Comparison of ENCODE assay signal across 27 cellular contexts in genomic region chr10:101137271-101137670, GRCh38. TPM values are rescaled to one million over a fixed set of nuclear protein-coding genes. Genes with fewer than 3 reads are reported as not detected.
"Had no signal": no experiment of that assay in that cellular context is flagged by ENCODE, and none has a peak within 500 bp of the region (broad histone marks: within the 10 kb centered on the region; RNA-seq: fewer than 3 reads in every experiment).

No MANE protein-coding gene starts in this region.

- DNase-seq: activated CD4-positive, alpha-beta T cell treated with anti-CD3 and anti-CD28 coated beads for 4 hours; activated CD8-positive, alpha-beta memory T cell treated with anti-CD3 and anti-CD28 coated beads, Interleukin-2, amount 50 U/mL, for 4 hours; activated CD8-positive, alpha-beta T cell treated with anti-CD3 and anti-CD28 coated beads for 36 hours; activated gamma-delta T cell treated with Interleukin-2 at 50 U/mL for 16 hours; activated naive CD4-positive, alpha-beta T cell treated with anti-CD3 and anti-CD28 coated beads, Interleukin-2, amount 50 U/mL, for 16 hours; activated naive CD8-positive, alpha-beta T cell treated with anti-CD3 and anti-CD28 coated beads, Interleukin-2, amount 10 ng/mL, durations not matched to agents 7 days and 5 days; activated T-cell treated with anti-CD3 and anti-CD28 coated beads, Interleukin-2, amount 50 U/mL, for 72 hours; adrenal gland; anterior cingulate cortex; central memory CD4-positive, alpha-beta T cell; MG63; MV-4-11; NCI-H1092 treated with DMSO at 0.1 percent for 48 hours; NCI-H1417 treated with DMSO at 0.1 percent for 48 hours; NCI-H1694; NCI-H2029; NCI-H510A treated with DMSO at 0.1 percent for 48 hours; NCI-H69; NK-92 treated with Interleukin-12 subunit alpha and Interleukin-12 subunit beta, amount 100 ng/mL, for 24 hours; RPMI8226; T-cell had no signal

- H3K36me3 ChIP-seq: adrenal gland, MG63 had no signal

- ATAC-seq: activated CD4-positive, CD25-positive, alpha-beta regulatory T cell treated with anti-CD3 and anti-CD28 coated beads, Interleukin-2, amount 50 U/mL, for 24 hours; activated CD8-positive, alpha-beta T cell treated with anti-CD3 and anti-CD28 coated beads for 36 hours; activated T-cell treated with anti-CD3 and anti-CD28 coated beads, Interleukin-2, amount 50 U/mL, for 72 hours; Panc1; Right ventricle myocardium inferior; T-cell had no signal

- H3K27ac ChIP-seq: adrenal gland, SK-N-MC had no signal

- H3K4me3 ChIP-seq: adrenal gland, MG63, SK-N-MC had no signal

- H3K27me3 ChIP-seq: MG63 had no signal

- H3K9me3 ChIP-seq: adrenal gland, MG63 had no signal

RNA-seq across cellular contexts. Expression of gene TLX1, which starts 6.2 kb away (rescaled TPM):
- total RNA-seq: activated CD8-positive, alpha-beta T cell treated with anti-CD3 and anti-CD28 coated beads for 36 hours; activated naive CD8-positive, alpha-beta T cell treated with anti-CD3 and anti-CD28 coated beads, Interleukin-2, amount 10 ng/mL, durations not matched to agents 7 days and 5 days; activated T-cell treated with anti-CD3 and anti-CD28 coated beads, Interleukin-2, amount 50 U/mL, for 72 hours; activated T-helper 2 cell treated with anti-CD3 and anti-CD28 coated beads, Interferon-gamma antibody, Interleukin-2, Interleukin-4, amounts not matched to agents 10 μg/mL and 5 μg/mL and 100 μg/mL, durations not matched to agents 14 hours and 24 hours and 36 hours; adrenal gland; Right ventricle myocardium inferior; T-cell; T-helper 2 cell treated with Interferon-gamma antibody and Interleukin-4, amounts not matched to agents 100 ng/mL and 5 ng/mL, for 36 hours had no signal
- polyA plus RNA-seq: adrenal gland had no signal
